Comparison of ENCODE assay signal across 18 cellular contexts in genomic region chr2:163630836-163631235, GRCh38.
"Had no signal": no experiment of that assay in that cellular context is flagged by ENCODE, and none has a peak within 500 bp of the region (broad histone marks: within the 10 kb centered on the region; RNA-seq: fewer than 3 reads in every experiment).

No MANE protein-coding gene starts in this region.

- DNase-seq: activated CD4-positive, alpha-beta memory T cell treated with anti-CD3 and anti-CD28 coated beads for 36 hours; activated CD4-positive, alpha-beta T cell treated with anti-CD3 and anti-CD28 coated beads, Interleukin-2, amount 10 ng/mL, durations not matched to agents 7 days and 5 days; activated CD4-positive, CD25-positive, alpha-beta regulatory T cell; activated CD8-positive, alpha-beta memory T cell treated with anti-CD3 and anti-CD28 coated beads for 24 hours; activated effector memory CD4-positive, alpha-beta T cell treated with anti-CD3 and anti-CD28 coated beads, Interleukin-2, amount 50 U/mL, for 16 hours; activated naive CD4-positive, alpha-beta T cell treated with anti-CD3 and anti-CD28 coated beads for 36 hours; activated T-cell treated with anti-CD3 and anti-CD28 coated beads, Interleukin-2, amount 50 U/mL, for 4 hours; cerebellar nuclear complex; NCI-H1105 treated with DMSO at 0.1 percent for 48 hours; NCI-H1436 treated with DMSO at 0.1 percent for 48 hours; NCI-H187; NCI-H2081; NCI-H524; SIG-M5; T-helper 2 cell; T1000 had no signal

- ATAC-seq: activated T-cell treated with anti-CD3 and anti-CD28 coated beads, Interleukin-2, amount 50 U/mL, for 4 hours had no signal

- H3K27ac ChIP-seq: KMS-11, VCaP had no signal
